In the genomic region with DNA sequence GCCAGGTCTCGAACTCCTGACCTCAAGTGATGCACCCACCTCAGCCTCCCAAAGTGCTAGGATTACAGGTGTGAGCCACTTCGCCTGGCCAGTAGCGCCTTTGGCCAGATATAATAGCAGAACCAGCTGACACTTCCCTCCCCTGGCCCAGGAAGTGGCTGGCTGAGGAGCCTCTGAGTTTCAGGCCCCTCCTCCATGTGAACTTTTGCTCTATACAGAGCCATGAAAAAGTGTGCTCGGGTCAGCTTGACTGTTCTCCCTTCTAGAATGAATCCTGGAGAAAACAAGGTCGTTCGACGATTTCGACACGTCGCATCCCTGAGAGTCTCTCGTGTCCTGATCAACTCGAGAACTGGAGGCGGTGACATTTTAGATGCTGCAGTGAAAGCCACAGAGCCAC, we compare ENCODE assay signal across 16 cellular contexts.
"Had no signal": no experiment of that assay in that cellular context is flagged by ENCODE, and none has a peak within 500 bp of the region (broad histone marks: within the 10 kb centered on the region; RNA-seq: fewer than 3 reads in every experiment).

No MANE protein-coding gene starts in this region.

- H3K27ac ChIP-seq: vagina had no signal

- H3K79me2 ChIP-seq: hepatocyte had no signal

- H3K4me2 ChIP-seq: hepatocyte had no signal

- FAIRE-seq: islet of Langerhans had no signal

- H3K27me3 ChIP-seq: esophagus squamous epithelium, hepatocyte, transverse colon, vagina had no signal

- H3K4me1 ChIP-seq: lower lobe of right lung, transverse colon, vagina had no signal

- H3K4me3 Mint-ChIP-seq: activated naive CD4-positive, alpha-beta T cell treated with anti-CD3 and anti-CD28 coated beads, Interleukin-2, amount 50 U/mL, for 24 hours; activated T-cell treated with anti-CD3 and anti-CD28 coated beads, Interleukin-2, amount 50 U/mL, for 72 hours; natural killer cell treated with Interleukin-12 subunit alpha and Interleukin-12 subunit beta and Interleukin-15 and Interleukin-18, amount 100 ng/mL, for 72 hours had no signal

- ATAC-seq: natural killer cell treated with Interleukin-12 subunit alpha and Interleukin-12 subunit beta and Interleukin-15 and Interleukin-18, amount 100 ng/mL, for 72 hours had no signal

- H3K9me3 Mint-ChIP-seq: activated naive CD4-positive, alpha-beta T cell treated with anti-CD3 and anti-CD28 coated beads, Interleukin-2, amount 50 U/mL, for 24 hours; activated T-cell treated with anti-CD3 and anti-CD28 coated beads, Interleukin-2, amount 50 U/mL, for 72 hours; natural killer cell treated with Interleukin-12 subunit alpha and Interleukin-12 subunit beta and Interleukin-15 and Interleukin-18, amount 100 ng/mL, for 72 hours had no signal

- DNase-seq: activated CD4-positive, alpha-beta T cell treated with anti-CD3 and anti-CD28 coated beads, Interleukin-2, amount 50 U/mL, for 1 hour; activated CD4-positive, CD25-positive, alpha-beta regulatory T cell; activated gamma-delta T cell; effector CD4-positive, alpha-beta T cell; esophagus squamous epithelium; stimulated activated CD4-positive, alpha-beta T cell treated with anti-CD3 and anti-CD28 coated beads, Interleukin-12 subunit alpha, Interleukin-12 subunit beta, amount 100 ng/mL, for 4 hours; stimulated activated CD4-positive, alpha-beta T cell treated with anti-CD3 and anti-CD28 coated beads, Interleukin-1b, Interleukin-23, amount 100 ng/mL, for 48 hours; stimulated activated naive CD4-positive, alpha-beta T cell treated with Interleukin-2 at 50 U/mL for 16 hours had no signal

- H3K36me3 Mint-ChIP-seq: natural killer cell treated with Interleukin-12 subunit alpha and Interleukin-12 subunit beta and Interleukin-15 and Interleukin-18, amount 100 ng/mL, for 72 hours had no signal

- H3K9me3 ChIP-seq: esophagus squamous epithelium, lower lobe of right lung, transverse colon, vagina had no signal

- H3K4me3 ChIP-seq: esophagus squamous epithelium, hepatocyte, lower lobe of right lung, transverse colon, vagina had no signal

- H3K27me3 Mint-ChIP-seq: activated naive CD4-positive, alpha-beta T cell treated with anti-CD3 and anti-CD28 coated beads, Interleukin-2, amount 50 U/mL, for 24 hours; natural killer cell treated with Interleukin-12 subunit alpha and Interleukin-12 subunit beta and Interleukin-15 and Interleukin-18, amount 100 ng/mL, for 72 hours had no signal

- H3K27ac Mint-ChIP-seq: activated naive CD4-positive, alpha-beta T cell treated with anti-CD3 and anti-CD28 coated beads, Interleukin-2, amount 50 U/mL, for 24 hours; activated T-cell treated with anti-CD3 and anti-CD28 coated beads, Interleukin-2, amount 50 U/mL, for 72 hours; natural killer cell treated with Interleukin-12 subunit alpha and Interleukin-12 subunit beta and Interleukin-15 and Interleukin-18, amount 100 ng/mL, for 72 hours had no signal
